Comparison of ENCODE assay signal across 16 cellular contexts in genomic region chr2:178074123-178075005, GRCh38. TPM values are rescaled to one million over a fixed set of nuclear protein-coding genes. Genes with fewer than 3 reads are reported as not detected.
DNase-seq lines count a peak whose midpoint lies in the region; ATAC-seq, FAIRE-seq and TF ChIP-seq lines count a peak whose summit lies in the region.
"Had no signal": no experiment of that assay in that cellular context is flagged by ENCODE, and none has a peak within 500 bp of the region (broad histone marks: within the 10 kb centered on the region; RNA-seq: fewer than 3 reads in every experiment).

No MANE protein-coding gene starts in this region.

- H3K4me2 ChIP-seq in PC-9 (peak overlapping the region; percentile 39), endothelial cell of umbilical vein (ENCODE audit: insufficient read depth, low read length) (no peak overlapping the region)

- H3K4me3 ChIP-seq in PC-9 (no peak overlapping the region), endothelial cell of umbilical vein (replicated peaks in 1 of 3; ENCODE audit: insufficient read depth in 1 of 3, low read depth in 1 of 3, low read length in 3 of 3) (no peak overlapping the region), Peyer's patch (no peak overlapping the region)
- H3K4me3 ChIP-seq: tibial artery had no signal

- H3K27ac Mint-ChIP-seq in activated T-helper 17 cell treated with anti-CD3 and anti-CD28 coated beads, Interleukin-2, amount 50 U/mL, for 72 hours: no peak overlapping the region

- no peak for ATAC-seq in activated T-helper 17 cell treated with anti-CD3 and anti-CD28 coated beads, Interleukin-2, amount 50 U/mL, for 72 hours (replicated peaks)
- ATAC-seq: pancreas had no signal

- TF ChIP-seq POLR2A in endothelial cell of umbilical vein (IDR thresholded peaks at IDR 0.05; ENCODE audit: low read depth, low read length) (no peak), Peyer's patch (IDR thresholded peaks at IDR 0.05) (no peak)

- H3K36me3 Mint-ChIP-seq in activated T-helper 17 cell treated with anti-CD3 and anti-CD28 coated beads, Interleukin-2, amount 50 U/mL, for 72 hours (ENCODE audit: low read depth): no peaks in the 10 kb centered on the region

- H3K36me3 ChIP-seq in PC-9 (ENCODE audit: low read depth): no peaks in the 10 kb centered on the region
- H3K36me3 ChIP-seq in endothelial cell of umbilical vein (ENCODE audit: control insufficient read depth in 2 of 2, extremely low read depth in 1 of 2, insufficient read depth in 2 of 2, low read length in 2 of 2): no peaks in the 10 kb centered on the region
- H3K36me3 ChIP-seq in Peyer's patch: no peaks in the 10 kb centered on the region
- H3K36me3 ChIP-seq: pancreas, tibial artery had no signal

- peaks cover 8% of the 10 kb centered on the region; the same call in 1 of the 2 replicates for H3F3A ChIP-seq in PC-9 (ENCODE audit: insufficient read depth, low read depth)

- CTCF ChIA-PET in PC-9 (lab: Charles Lee) (no interaction called here), endothelial cell of umbilical vein (lab: Charles Lee) (no interaction called here)

- POLR2A ChIA-PET in PC-9 (lab: Charles Lee; ENCODE audit: unreplicated experiment) (no interaction called here), endothelial cell of umbilical vein (lab: Charles Lee) (no interaction called here)

- H3K4me1 Mint-ChIP-seq in activated T-helper 17 cell treated with anti-CD3 and anti-CD28 coated beads, Interleukin-2, amount 50 U/mL, for 72 hours: no peaks in the 10 kb centered on the region

- H3K9me3 Mint-ChIP-seq in activated T-helper 17 cell treated with anti-CD3 and anti-CD28 coated beads, Interleukin-2, amount 50 U/mL, for 72 hours: no peaks in the 10 kb centered on the region

- H3K27me3 ChIP-seq in PC-9 (ENCODE audit: insufficient read depth, low read depth) (no peaks in the 10 kb centered on the region), endothelial cell of umbilical vein (ENCODE audit: control insufficient read depth in 2 of 2, insufficient read depth in 2 of 2, low read length in 2 of 2) (peaks cover 3% of the 10 kb centered on the region in 2 experiments), Peyer's patch (no peaks in the 10 kb centered on the region)
- H3K27me3 ChIP-seq: pancreas, tibial artery had no signal

- H4K20me1 ChIP-seq in PC-9 (ENCODE audit: insufficient read depth) (no peaks in the 10 kb centered on the region), endothelial cell of umbilical vein (replicated peaks; ENCODE audit: control insufficient read depth, extremely low read depth, insufficient read depth, low read length) (no peaks in the 10 kb centered on the region)

- H3K4me3 Mint-ChIP-seq in activated T-helper 17 cell treated with anti-CD3 and anti-CD28 coated beads, Interleukin-2, amount 50 U/mL, for 72 hours: no peak overlapping the region

- FAIRE-seq in endothelial cell of umbilical vein (lab: Jason Lieb, UNC): peak; percentile 60
- FAIRE-seq in frontal cortex (lab: Jason Lieb, UNC): no peak
- FAIRE-seq: pancreas had no signal

- BruUV-seq in PC-9 (replicated peaks; lab: Mats Ljungman, UMichigan) (no TSS peak), endothelial cell of umbilical vein (replicated peaks; lab: Mats Ljungman, UMichigan) (no TSS peak)

- H3K9me2 ChIP-seq in PC-9 (ENCODE audit: insufficient read depth): no peaks in the 10 kb centered on the region

- intact Hi-C loops in PC-9 (cut with micrococcal nuclease; ENCODE audit: unreplicated experiment) (loop anchor here (10.0 kb wide), 2 partner anchors 120 to 1190 kb away; partner anchors contain the start of genes OSBPL6 and SESTD1), endothelial cell of umbilical vein (cut with micrococcal nuclease) (no loop called here)

- peaks cover 27% of the 10 kb centered on the region for H3K4me1 ChIP-seq in PC-9 (replicated peaks; ENCODE audit: insufficient read depth)
- peaks cover 16% of the 10 kb centered on the region for H3K4me1 ChIP-seq in endothelial cell of umbilical vein (ENCODE audit: control insufficient read depth, extremely low read depth, insufficient read depth, low read length)
- H3K4me1 ChIP-seq in Peyer's patch: no peaks in the 10 kb centered on the region

- no peak for TF ChIP-seq CTCF in PC-9 (conservative IDR thresholded peaks at IDR 0.05)
- no peak for TF ChIP-seq CTCF in endothelial cell of umbilical vein (IDR thresholded peaks at IDR 0.05; ENCODE audit: extremely low read depth in 1 of 2, insufficient read depth in 1 of 2, low read depth in 1 of 2, low read length in 2 of 2)
- TF ChIP-seq CTCF in Peyer's patch (IDR thresholded peaks at IDR 0.05): no peak

- no peak overlapping the region for H3K9ac ChIP-seq in endothelial cell of umbilical vein (replicated peaks; ENCODE audit: extremely low read depth, insufficient read depth, low read length)

- peak overlapping the region; percentile 1; the same call in 1 of the 2 replicates for H3K27ac ChIP-seq in PC-9
- H3K27ac ChIP-seq in endothelial cell of umbilical vein (ENCODE audit: insufficient read depth, low read depth, low read length): no peak overlapping the region
- no peak overlapping the region for H3K27ac ChIP-seq in Peyer's patch

- dilution Hi-C loops in endothelial cell of umbilical vein (cut with MboI; ENCODE audit: extremely low pct_ligation_motif_present, low sequenced_read_pairs): no loop called here

- H3K9me3 ChIP-seq in PC-9 (ENCODE audit: insufficient read depth, low read depth) (no peaks in the 10 kb centered on the region), endothelial cell of umbilical vein (replicated peaks; ENCODE audit: control insufficient read depth, insufficient read depth, low read length) (no peaks in the 10 kb centered on the region), Peyer's patch (no peaks in the 10 kb centered on the region)
- H3K9me3 ChIP-seq: pancreas, tibial artery had no signal

- peak; percentile 57 for DNase-seq in A172 (ENCODE audit: low spot score)
- DNase-seq in HCEC 1CT: peak; percentile 16
- DNase-seq in PC-9: no peak
- DNase-seq in endothelial cell of umbilical vein (ENCODE audit: low read depth, low spot score): peak; percentile 12
- no peak for DNase-seq in DMS 273 (lab: John Stamatoyannopoulos, UW; ENCODE audit: unreplicated experiment)
- no peak for DNase-seq in frontal cortex (ENCODE audit: low spot score in 2 of 2)
- DNase-seq in Peyer's patch: no peak
- DNase-seq: activated naive CD4-positive, alpha-beta T cell; GF-D8; Karpas-422; NCI-H1694; pancreas; stimulated activated CD4-positive, alpha-beta T cell treated with anti-CD3 and anti-CD28 coated beads, Interleukin-4, amount 100 ng/mL, for 4 hours; T-helper 1 cell; tibial artery had no signal

- no peaks in the 10 kb centered on the region for H3K9me1 ChIP-seq in endothelial cell of umbilical vein (replicated peaks; ENCODE audit: control insufficient read depth, extremely low read depth, insufficient read depth, low read length)

- no peaks in the 10 kb centered on the region for H3K79me2 ChIP-seq in PC-9 (ENCODE audit: low read depth)
- H3K79me2 ChIP-seq in endothelial cell of umbilical vein (ENCODE audit: control insufficient read depth, insufficient read depth, low read length): no peaks in the 10 kb centered on the region

- H3K27me3 Mint-ChIP-seq in activated T-helper 17 cell treated with anti-CD3 and anti-CD28 coated beads, Interleukin-2, amount 50 U/mL, for 72 hours: peaks cover 48% of the 10 kb centered on the region

- H2AFZ ChIP-seq in PC-9 (0 out of 2 replicates have a peak overlapping the region, but pooled peaks have one; percentile 6), endothelial cell of umbilical vein (ENCODE audit: low read depth, low read length) (no peak overlapping the region)

TF ChIP-seq in endothelial cell of umbilical vein, 7 proteins besides CTCF, POLR2A, EP300 and RAD21 (continues in another document):
- TF ChIP-seq EZH2 (IDR thresholded peaks at IDR 0.05; ENCODE audit: borderline replicate concordance, low read depth, low read length, severe bottlenecking) (no peak), MYC (IDR thresholded peaks at IDR 0.05; ENCODE audit: low read depth, low read length) (no peak), POLR2AphosphoS5 (IDR thresholded peaks at IDR 0.05; ENCODE audit: insufficient read depth, low read depth, low read length) (no peak), MAX (IDR thresholded peaks at IDR 0.05; ENCODE audit: insufficient read depth, insufficient read length) (no peak), GATA2 (IDR thresholded peaks at IDR 0.05; ENCODE audit: insufficient read depth, insufficient read length, low read depth, low read length) (peak; percentile 90)

RNA-seq across cellular contexts. Expression of gene PDE11A, which starts 1.8 kb away (rescaled TPM):
- total RNA-seq in A172 (2014; rRNA removed; shearing (Covaris generic)): 0.03 and 0.91 TPM in 2 replicates
- total RNA-seq in PC-9 (2021) (1.1 and 1.4 TPM in 2 replicates), endothelial cell of umbilical vein (0.25 and 0.51 TPM in 2 replicates), frontal cortex (1.2 TPM), Peyer's patch (1 to 10 TPM; 1.6 to 2.1 (median 1.7) TPM)
- polyA plus RNA-seq in endothelial cell of umbilical vein: 0.06 and 0.07 TPM in 2 replicates
- 0.06 TPM in 2 replicates for polyA plus RNA-seq in endothelial cell of umbilical vein (2011; cell fraction: cytosol; rRNA removed)
- polyA plus RNA-seq in endothelial cell of umbilical vein (2011; cell fraction: nucleus; rRNA removed): 0.07 and 0.18 TPM in 2 replicates
- polyA plus RNA-seq in endothelial cell of umbilical vein (2012): 0.13 TPM in 1 of 2 replicates, not detected in the other
- polyA minus RNA-seq in endothelial cell of umbilical vein: 0.12 and 0.17 TPM in 2 replicates
- polyA minus RNA-seq in endothelial cell of umbilical vein (2011; cell fraction: cytosol; rRNA and poly(A)+ RNA removed): not detected
- polyA minus RNA-seq in endothelial cell of umbilical vein (2011; cell fraction: nucleus; rRNA and poly(A)+ RNA removed): 0.10 and 0.19 TPM in 2 replicates
- under 1 TPM in 1 of 2 donors, not detected in 1; 0.08 TPM for total RNA-seq in activated T-helper 17 cell treated with anti-CD3 and anti-CD28 coated beads, Interleukin-2, amount 50 U/mL, for 72 hours

RNA-seq across cellular contexts. Expression of gene RBM45, which starts 37.9 kb away (rescaled TPM):
- 18.2 and 21.1 TPM in 2 replicates for total RNA-seq in A172 (2014; rRNA removed; shearing (Covaris generic))
- total RNA-seq in PC-9 (2021) (8.7 and 12.6 TPM in 2 replicates), endothelial cell of umbilical vein (11.2 and 12.4 TPM in 2 replicates), frontal cortex (26.1 TPM), Peyer's patch (10 to 100 TPM; 13.8 to 28.1 (median 22.8) TPM)
- 5.5 and 6.8 TPM in 2 replicates for polyA plus RNA-seq in endothelial cell of umbilical vein
- 8.5 and 9.6 TPM in 2 replicates for polyA plus RNA-seq in endothelial cell of umbilical vein (2011; cell fraction: cytosol; rRNA removed)
- polyA plus RNA-seq in endothelial cell of umbilical vein (2011; cell fraction: nucleus; rRNA removed): 14.7 and 17.9 TPM in 2 replicates
- polyA plus RNA-seq in endothelial cell of umbilical vein (2012): 14.4 and 21.3 TPM in 2 replicates
- 6.8 and 7.1 TPM in 2 replicates for polyA minus RNA-seq in endothelial cell of umbilical vein
- 2.6 TPM for polyA minus RNA-seq in endothelial cell of umbilical vein (2011; cell fraction: cytosol; rRNA and poly(A)+ RNA removed)
- 9.1 and 9.4 TPM in 2 replicates for polyA minus RNA-seq in endothelial cell of umbilical vein (2011; cell fraction: nucleus; rRNA and poly(A)+ RNA removed)
- total RNA-seq in activated T-helper 17 cell treated with anti-CD3 and anti-CD28 coated beads, Interleukin-2, amount 50 U/mL, for 72 hours: 10 to 100 TPM in 1 of 2 donors, 1 to 10 TPM in 1; 5.7 to 13.4 TPM

Comparison
In these comparisons a context has a peak if more than half of its experiments do, and no peak if none do; other contexts are left out.
1. DNase-seq: peak in A172 (single experiment), HCEC 1CT (single experiment) and endothelial cell of umbilical vein (single experiment); none in PC-9 (0 of 2), DMS 273 (single experiment), frontal cortex (0 of 2) and Peyer's patch (0 of 3).